Comparison of ENCODE assay signal across 12 cellular contexts in the genomic region with DNA sequence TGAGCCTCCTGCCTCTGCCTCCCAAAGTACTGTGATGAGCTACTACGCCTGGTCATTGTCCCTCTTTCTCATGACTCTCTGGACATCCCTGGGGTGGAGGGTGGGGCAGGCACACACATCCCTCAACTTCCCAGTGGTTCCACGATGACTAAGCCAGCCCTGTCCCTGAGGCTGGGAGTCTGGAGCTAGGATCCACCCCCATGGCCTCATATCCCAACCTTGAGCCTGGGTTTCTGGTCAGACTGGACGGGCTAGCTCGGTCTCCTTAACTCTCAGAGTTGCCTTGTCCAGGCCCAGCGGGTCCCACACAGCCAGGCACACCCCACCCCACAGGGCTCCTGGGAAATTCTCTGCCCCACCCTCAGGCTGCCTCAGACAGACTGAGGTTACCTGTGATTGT. TPM values are rescaled to one million over a fixed set of nuclear protein-coding genes. Genes with fewer than 3 reads are reported as not detected.
DNase-seq lines count a peak whose midpoint lies in the region; ATAC-seq and TF ChIP-seq lines count a peak whose summit lies in the region.
"Had no signal": no experiment of that assay in that cellular context is flagged by ENCODE, and none has a peak within 500 bp of the region (broad histone marks: within the 10 kb centered on the region; RNA-seq: fewer than 3 reads in every experiment).

No MANE protein-coding gene starts in this region.

- no peak for DNase-seq in activated CD4-positive, alpha-beta T cell treated with anti-CD3 and anti-CD28 coated beads for 36 hours
- no peak for DNase-seq in activated CD4-positive, alpha-beta T cell treated with anti-CD3 and anti-CD28 coated beads, Interleukin-2, amount 50 U/mL, for 4 hours
- DNase-seq in T-helper 17 cell = no peak
- peak; percentile 72 to 86 for DNase-seq in foreskin fibroblast
- DNase-seq in NCI-H2107 treated with DMSO at 0.1 percent for 48 hours (lab: John Stamatoyannopoulos, UW; ENCODE audit: unreplicated experiment) = no peak
- no peak for DNase-seq in pons (ENCODE audit: low spot score)
- DNase-seq: BE2C, foreskin melanocyte, MV-4-11, right lobe of liver had no signal

- no peaks in the 10 kb centered on the region for H3K27me3 ChIP-seq in thymus (ENCODE audit: control insufficient read depth, insufficient read depth)
- H3K27me3 ChIP-seq: BE2C, right lobe of liver had no signal

- CTCF ChIA-PET in activated CD4-positive, alpha-beta T cell treated with anti-CD3 and anti-CD28 coated beads for 36 hours (lab: Charles Lee) = interaction anchor here (0.7 to 1.8 kb wide), 9 partner anchors 9 to 92 kb away, joined by 3 to 8 read pairs (median 3); no protein-coding TSS in a partner anchor

- POLR2A ChIA-PET in activated CD4-positive, alpha-beta T cell treated with anti-CD3 and anti-CD28 coated beads for 36 hours (lab: Charles Lee) = interaction anchor here (1.4 kb wide), 2 partner anchors 15 to 17 kb away, joined by 6 read pairs; no protein-coding TSS in a partner anchor

- peaks cover 3% of the 10 kb centered on the region for H3K36me3 Mint-ChIP-seq in activated CD4-positive, alpha-beta T cell treated with anti-CD3 and anti-CD28 coated beads for 36 hours (ENCODE audit: low read depth)
- no peaks in the 10 kb centered on the region for H3K36me3 Mint-ChIP-seq in T-helper 17 cell (ENCODE audit: low read depth)

- 95% methylated on average over 5 of the region's 5 CpGs for WGBS in thymus

- peak overlapping the region; percentile 77 for H3K27ac ChIP-seq in thymus (ENCODE audit: low read depth)
- H3K27ac ChIP-seq: right lobe of liver had no signal

- H3K27ac Mint-ChIP-seq in activated CD4-positive, alpha-beta T cell treated with anti-CD3 and anti-CD28 coated beads for 36 hours = peak overlapping the region; percentile 96
- peak overlapping the region; percentile 97 for H3K27ac Mint-ChIP-seq in T-helper 17 cell

- H3K9me3 Mint-ChIP-seq in activated CD4-positive, alpha-beta T cell treated with anti-CD3 and anti-CD28 coated beads for 36 hours (ENCODE audit: low read depth) = no peaks in the 10 kb centered on the region

- peaks cover 18% of the 10 kb centered on the region for H3K4me1 ChIP-seq in thymus (ENCODE audit: control insufficient read depth, insufficient read depth, low read length)

- H3K4me1 Mint-ChIP-seq in activated CD4-positive, alpha-beta T cell treated with anti-CD3 and anti-CD28 coated beads for 36 hours = peaks cover 82% of the 10 kb centered on the region
- H3K4me1 Mint-ChIP-seq in T-helper 17 cell = peaks cover 46% of the 10 kb centered on the region

- H3K9me3 ChIP-seq in T-helper 17 cell (ENCODE audit: control insufficient read depth, low read length, poor library complexity, severe bottlenecking) = no peaks in the 10 kb centered on the region
- H3K9me3 ChIP-seq in thymus (ENCODE audit: control insufficient read depth) = peaks cover 2% of the 10 kb centered on the region
- H3K9me3 ChIP-seq: BE2C, right lobe of liver had no signal

- TF ChIP-seq CTCF in foreskin fibroblast (IDR thresholded peaks at IDR 0.05; ENCODE audit: low read depth, low read length) = no peak

- no peak for ATAC-seq in activated CD4-positive, alpha-beta T cell treated with anti-CD3 and anti-CD28 coated beads for 36 hours
- no peak for ATAC-seq in T-helper 17 cell
- ATAC-seq in HG03342 (IDR thresholded peaks at IDR 0.05; ENCODE audit: unreplicated experiment) = no peak

- H3K4me3 Mint-ChIP-seq in activated CD4-positive, alpha-beta T cell treated with anti-CD3 and anti-CD28 coated beads for 36 hours = no peak overlapping the region
- peak overlapping the region; percentile 70 for H3K4me3 Mint-ChIP-seq in T-helper 17 cell

- intact Hi-C loops in activated CD4-positive, alpha-beta T cell treated with anti-CD3 and anti-CD28 coated beads for 36 hours (cut with DNase I, micrococcal nuclease) = loop anchor here in 1 of 2 experiments (5.0 kb wide), 1 partner anchor 1198 kb away; no protein-coding TSS in a partner anchor

- H3K4me3 ChIP-seq in foreskin fibroblast (ENCODE audit: low read depth in 1 of 2, low read length in 2 of 2) = no peak overlapping the region
- no peak overlapping the region for H3K4me3 ChIP-seq in thymus (ENCODE audit: low read length)
- H3K4me3 ChIP-seq: right lobe of liver had no signal

- no peaks in the 10 kb centered on the region for H3K27me3 Mint-ChIP-seq in activated CD4-positive, alpha-beta T cell treated with anti-CD3 and anti-CD28 coated beads for 36 hours
- no peaks in the 10 kb centered on the region for H3K27me3 Mint-ChIP-seq in T-helper 17 cell

- no peaks in the 10 kb centered on the region for H3K36me3 ChIP-seq in thymus (ENCODE audit: control insufficient read depth, insufficient read depth)
- H3K36me3 ChIP-seq: BE2C, right lobe of liver had no signal

RNA-seq across cellular contexts. Expression of gene IER2, which starts 19.6 kb away (rescaled TPM):
- 100 to 1,000 TPM; 109 to 118 TPM for total RNA-seq in activated CD4-positive, alpha-beta T cell treated with anti-CD3 and anti-CD28 coated beads for 36 hours
- 100 to 1,000 TPM; 376 to 523 TPM for total RNA-seq in T-helper 17 cell
- polyA plus RNA-seq in thymus = 92.7 TPM

RNA-seq across cellular contexts. Expression of gene STX10, which starts 19.6 kb away (rescaled TPM):
- total RNA-seq in activated CD4-positive, alpha-beta T cell treated with anti-CD3 and anti-CD28 coated beads for 36 hours = 10 to 100 TPM; 64.8 to 71.4 TPM
- 10 to 100 TPM; 33.5 TPM for total RNA-seq in T-helper 17 cell
- 101 TPM for polyA plus RNA-seq in thymus

RNA-seq across cellular contexts. Expression of gene NACC1, which starts 51.7 kb away (rescaled TPM):
- total RNA-seq in activated CD4-positive, alpha-beta T cell treated with anti-CD3 and anti-CD28 coated beads for 36 hours = 10 to 100 TPM; 77.5 to 84.5 TPM
- total RNA-seq in T-helper 17 cell = 10 to 100 TPM; 23.1 to 26.4 TPM
- polyA plus RNA-seq in thymus = 17.5 TPM

RNA-seq across cellular contexts. Expression of gene TRMT1, which starts 53.2 kb away (rescaled TPM):
- 10 to 100 TPM; 73.0 to 96.1 TPM for total RNA-seq in activated CD4-positive, alpha-beta T cell treated with anti-CD3 and anti-CD28 coated beads for 36 hours
- 10 to 100 TPM; 60.3 to 72.3 TPM for total RNA-seq in T-helper 17 cell
- 69.9 TPM for polyA plus RNA-seq in thymus

Comparison
In these comparisons a context has a peak if more than half of its experiments do, and no peak if none do; other contexts are left out.
1. DNase-seq: peak in foreskin fibroblast (2 of 2); none in activated CD4-positive, alpha-beta T cell treated with anti-CD3 and anti-CD28 coated beads for 36 hours (single experiment), activated CD4-positive, alpha-beta T cell treated with anti-CD3 and anti-CD28 coated beads, Interleukin-2, amount 50 U/mL, for 4 hours (0 of 2), T-helper 17 cell (0 of 3), NCI-H2107 treated with DMSO at 0.1 percent for 48 hours (single experiment) and pons (single experiment).